In the genomic region with DNA sequence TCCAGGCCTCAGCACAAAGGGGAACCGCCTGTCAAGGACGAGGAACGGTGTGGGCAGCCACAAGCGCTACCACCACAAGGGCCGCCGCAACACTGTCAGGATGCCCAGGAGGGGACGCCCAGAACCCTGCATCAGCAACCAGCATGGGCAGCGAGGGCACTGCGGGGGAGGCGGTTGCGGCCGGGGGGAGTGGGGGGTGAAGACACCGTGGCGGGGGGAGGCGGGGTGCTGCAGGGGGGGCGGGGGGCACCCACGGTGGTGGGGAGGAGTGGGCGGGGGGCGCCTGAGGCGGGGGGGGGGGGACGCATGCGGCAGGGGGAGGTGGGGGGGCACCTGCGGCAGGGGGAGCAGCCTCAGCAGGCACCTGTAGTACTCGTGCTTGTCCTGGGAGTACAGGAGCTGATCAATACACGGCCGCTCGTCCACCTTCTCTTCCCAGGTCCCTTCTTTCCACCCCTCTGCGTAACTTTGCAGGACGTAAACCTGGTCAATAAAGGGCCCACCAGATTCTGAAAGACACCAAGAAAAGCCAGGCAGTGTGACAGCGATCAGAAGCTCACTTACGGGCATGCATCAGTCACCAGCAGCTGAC, we compare ENCODE assay signal across 31 cellular contexts. TPM values are rescaled to one million over a fixed set of nuclear protein-coding genes. Genes with fewer than 3 reads are reported as not detected.
A peak's percentile ranks its signal among the peaks of the same experiment; 100 is the strongest.
DNase-seq lines count a peak whose midpoint lies in the region; ATAC-seq and TF ChIP-seq lines count a peak whose summit lies in the region.
"Had no signal": no experiment of that assay in that cellular context is flagged by ENCODE, and none has a peak within 500 bp of the region (broad histone marks: within the 10 kb centered on the region; RNA-seq: fewer than 3 reads in every experiment).

No MANE protein-coding gene starts in this region.

- H3K4me2 ChIP-seq in neural progenitor cell (no peak overlapping the region), mammary epithelial cell (ENCODE audit: insufficient read depth, low read depth, low read length) (no peak overlapping the region)

- H3K4me1 ChIP-seq in neural progenitor cell (peaks cover 6% of the 10 kb centered on the region), tibial artery (peaks cover 0 to 19% (median 9%) of the 10 kb centered on the region in 4 donors), mammary epithelial cell (ENCODE audit: insufficient read depth, low read length) (peaks cover 5% of the 10 kb centered on the region)

- no peak overlapping the region for H3K27ac Mint-ChIP-seq in activated CD8-positive, alpha-beta memory T cell treated with anti-CD3 and anti-CD28 coated beads, Interleukin-2, amount 10 ng/mL, durations not matched to agents 7 days and 5 days
- no peak overlapping the region for H3K27ac Mint-ChIP-seq in neural progenitor cell
- H3K27ac Mint-ChIP-seq: activated naive CD8-positive, alpha-beta T cell; memory B cell; progenitor cell of endocrine pancreas had no signal

- H3K36me3 ChIP-seq in neural progenitor cell = peaks cover 5% of the 10 kb centered on the region
- H3K36me3 ChIP-seq in tibial artery = peaks cover 63 to 80% (median 80%) of the 10 kb centered on the region in 3 donors
- H3K36me3 ChIP-seq in mammary epithelial cell (ENCODE audit: insufficient read depth, low read length) = peaks cover 4% of the 10 kb centered on the region

- in situ Hi-C loops in mammary epithelial cell (cut with MboI; ENCODE audit: low sequenced_read_pairs in 2 of 2) = no loop called here

- peaks cover 9% of the 10 kb centered on the region for H3F3A ChIP-seq in neural progenitor cell (ENCODE audit: low read depth)

- no peak for TF ChIP-seq CTCF in coronary artery (IDR thresholded peaks at IDR 0.05)
- no peak for TF ChIP-seq CTCF in neural progenitor cell (IDR thresholded peaks at IDR 0.05)
- no peak for TF ChIP-seq CTCF in tibial artery (IDR thresholded peaks at IDR 0.05)
- no peak for TF ChIP-seq CTCF in mammary epithelial cell (conservative IDR thresholded peaks at IDR 0.05 in 1 of 2, IDR thresholded peaks at IDR 0.05 in 1 of 2; ENCODE audit: extremely low read depth in 1 of 2, insufficient read depth in 1 of 2, low read depth in 1 of 2, low read length in 2 of 2)

- no peaks in the 10 kb centered on the region for H3K27me3 ChIP-seq in neural progenitor cell
- no peaks in the 10 kb centered on the region for H3K27me3 ChIP-seq in tibial artery
- H3K27me3 ChIP-seq in mammary epithelial cell (ENCODE audit: insufficient read depth, low read length) = no peaks in the 10 kb centered on the region
- H3K27me3 ChIP-seq: right lobe of liver, transverse colon had no signal

- H3K79me2 ChIP-seq in neural progenitor cell (ENCODE audit: low read depth) = peaks cover 26% of the 10 kb centered on the region
- peaks cover 15% of the 10 kb centered on the region for H3K79me2 ChIP-seq in mammary epithelial cell (ENCODE audit: insufficient read depth, low read length)

- peak; percentile 40 for DNase-seq in activated CD8-positive, alpha-beta memory T cell treated with anti-CD3 and anti-CD28 coated beads for 24 hours
- no peak for DNase-seq in activated CD8-positive, alpha-beta memory T cell treated with anti-CD3 and anti-CD28 coated beads, Interleukin-2, amount 10 ng/mL, durations not matched to agents 7 days and 5 days
- DNase-seq in coronary artery (ENCODE audit: low spot score) (peak; percentile 52), neural progenitor cell (ENCODE audit: low spot score) (no peak), tibial artery (peak; percentile 8 to 52), mammary epithelial cell (no peak)
- DNase-seq: activated CD4-positive, alpha-beta T cell treated with anti-CD3 and anti-CD28 coated beads, Interleukin-2, amount 50 U/mL, for 48 hours; anterior cingulate cortex; COR-L47; effector CD8-positive, alpha-beta T cell; hippocampal formation; left cardiac atrium; NCI-H1092; NCI-H1694 treated with DMSO at 0.1 percent for 48 hours; NCI-H446; NCI-H82; RPMI8226; stimulated activated CD4-positive, alpha-beta T cell treated with anti-CD3 and anti-CD28 coated beads, Interleukin-4, amount 100 ng/mL, for 1 hour; T-helper 1 cell had no signal

- H3K9me3 ChIP-seq in neural progenitor cell (ENCODE audit: low read depth) (no peaks in the 10 kb centered on the region), tibial artery (no peaks in the 10 kb centered on the region), mammary epithelial cell (replicated peaks; ENCODE audit: insufficient read depth, low read length) (no peaks in the 10 kb centered on the region)
- H3K9me3 ChIP-seq: right lobe of liver, transverse colon had no signal

- peaks cover 11% of the 10 kb centered on the region for H3K4me1 Mint-ChIP-seq in activated CD8-positive, alpha-beta memory T cell treated with anti-CD3 and anti-CD28 coated beads, Interleukin-2, amount 10 ng/mL, durations not matched to agents 7 days and 5 days
- peaks cover 9% of the 10 kb centered on the region for H3K4me1 Mint-ChIP-seq in neural progenitor cell

- H4K20me1 ChIP-seq in neural progenitor cell (ENCODE audit: low read depth) = peaks cover 30% of the 10 kb centered on the region
- no peaks in the 10 kb centered on the region for H4K20me1 ChIP-seq in mammary epithelial cell (ENCODE audit: insufficient read depth, low read length)

- H3K9ac ChIP-seq in neural progenitor cell (no peak overlapping the region), mammary epithelial cell (ENCODE audit: insufficient read depth, low read length) (no peak overlapping the region)

- no peak for ATAC-seq in activated CD8-positive, alpha-beta memory T cell treated with anti-CD3 and anti-CD28 coated beads, Interleukin-2, amount 10 ng/mL, durations not matched to agents 7 days and 5 days
- ATAC-seq in GM21528 (IDR thresholded peaks at IDR 0.05; ENCODE audit: low FRiP score, unreplicated experiment) (no peak), HG03097 (IDR thresholded peaks at IDR 0.05; ENCODE audit: low FRiP score, unreplicated experiment) (no peak)
- ATAC-seq: left cardiac atrium, right lobe of liver had no signal

- no peaks in the 10 kb centered on the region for H3K27me3 Mint-ChIP-seq in activated CD8-positive, alpha-beta memory T cell treated with anti-CD3 and anti-CD28 coated beads, Interleukin-2, amount 10 ng/mL, durations not matched to agents 7 days and 5 days
- H3K27me3 Mint-ChIP-seq in neural progenitor cell (ENCODE audit: insufficient read depth, low read depth) = no peaks in the 10 kb centered on the region
- H3K27me3 Mint-ChIP-seq: activated naive CD8-positive, alpha-beta T cell; memory B cell; progenitor cell of endocrine pancreas had no signal

- H2AFZ ChIP-seq in neural progenitor cell (replicated peaks) (no peak overlapping the region), mammary epithelial cell (ENCODE audit: low read depth, low read length) (no peak overlapping the region)

- CTCF ChIA-PET in activated CD8-positive, alpha-beta memory T cell treated with anti-CD3 and anti-CD28 coated beads, Interleukin-2, amount 10 ng/mL, durations not matched to agents 7 days and 5 days (lab: Charles Lee) = interaction anchor here (0.7 kb wide), 1 partner anchor 12 kb away, joined by 3 read pairs; no protein-coding TSS in a partner anchor
- CTCF ChIA-PET in mammary epithelial cell (lab: Charles Lee; ENCODE audit: low non-redundant PET) = no interaction called here

- BruUV-seq in mammary epithelial cell (replicated peaks; lab: Mats Ljungman, UMichigan) = no TSS peak

- H3K4me3 ChIP-seq in coronary artery (no peak overlapping the region), neural progenitor cell (no peak overlapping the region), tibial artery (no peak overlapping the region), mammary epithelial cell (replicated peaks in 1 of 3; ENCODE audit: insufficient read depth in 1 of 3, low read depth in 2 of 3, low read length in 3 of 3) (no peak overlapping the region)
- H3K4me3 ChIP-seq: right lobe of liver, SK-N-MC, transverse colon had no signal

- peaks cover 9% of the 10 kb centered on the region for H3K36me3 Mint-ChIP-seq in activated CD8-positive, alpha-beta memory T cell treated with anti-CD3 and anti-CD28 coated beads, Interleukin-2, amount 10 ng/mL, durations not matched to agents 7 days and 5 days
- peaks cover 37% of the 10 kb centered on the region for H3K36me3 Mint-ChIP-seq in neural progenitor cell

- H3K9me3 Mint-ChIP-seq in activated CD8-positive, alpha-beta memory T cell treated with anti-CD3 and anti-CD28 coated beads, Interleukin-2, amount 10 ng/mL, durations not matched to agents 7 days and 5 days (ENCODE audit: low read depth) = no peaks in the 10 kb centered on the region
- no peaks in the 10 kb centered on the region for H3K9me3 Mint-ChIP-seq in neural progenitor cell
- H3K9me3 Mint-ChIP-seq: memory B cell, neural crest cell had no signal

- intact Hi-C loops in tibial artery (cut with DNase I; ENCODE audit: low total_unique reads) = loop anchor here (10.0 kb wide), 1 partner anchor 338 kb away; a partner anchor contains a TSS
- intact Hi-C loops in mammary epithelial cell (cut with micrococcal nuclease) = no loop called here

- dilution Hi-C loops in mammary epithelial cell (cut with HindIII; ENCODE audit: low sequenced_read_pairs) = no loop called here

- 96% methylated on average over 9 of the region's 31 CpGs for WGBS in mammary epithelial cell (ENCODE audit: low coverage, missing lambda C conversion rate)

- no peak overlapping the region for H3K4me3 Mint-ChIP-seq in activated CD8-positive, alpha-beta memory T cell treated with anti-CD3 and anti-CD28 coated beads, Interleukin-2, amount 10 ng/mL, durations not matched to agents 7 days and 5 days
- peak overlapping the region; percentile 48 for H3K4me3 Mint-ChIP-seq in neural progenitor cell
- H3K4me3 Mint-ChIP-seq: activated naive CD8-positive, alpha-beta T cell; memory B cell had no signal

- no peak overlapping the region for H3K27ac ChIP-seq in coronary artery
- H3K27ac ChIP-seq in neural progenitor cell = no peak overlapping the region
- no peak overlapping the region for H3K27ac ChIP-seq in tibial artery
- H3K27ac ChIP-seq in mammary epithelial cell (ENCODE audit: insufficient read depth, low read depth, low read length) = no peak overlapping the region
- H3K27ac ChIP-seq: 22Rv1, C4-2B, epithelial cell of prostate, right lobe of liver, SK-N-MC, transverse colon had no signal

RNA-seq across cellular contexts. Expression of a gene that starts 4.6 kb away (rescaled TPM):
- total RNA-seq in activated CD8-positive, alpha-beta memory T cell treated with anti-CD3 and anti-CD28 coated beads, Interleukin-2, amount 10 ng/mL, durations not matched to agents 7 days and 5 days = 10 to 100 TPM; 16.4 to 19.5 TPM
- total RNA-seq in neural progenitor cell (ENCODE audit: low replicate concordance) (28.5 and 42.7 TPM in 2 replicates), mammary epithelial cell (10 to 100 TPM; 19.3 to 25.0 TPM)
- polyA plus RNA-seq in mammary epithelial cell = 14.1 TPM
- polyA minus RNA-seq in mammary epithelial cell = 9.7 TPM

Comparison
In these comparisons a context has a peak if more than half of its experiments do, and no peak if none do; other contexts are left out.
1. DNase-seq: peak in activated CD8-positive, alpha-beta memory T cell treated with anti-CD3 and anti-CD28 coated beads for 24 hours (single experiment), coronary artery (single experiment) and tibial artery (2 of 2); none in activated CD8-positive, alpha-beta memory T cell treated with anti-CD3 and anti-CD28 coated beads, Interleukin-2, amount 10 ng/mL, durations not matched to agents 7 days and 5 days (single experiment), neural progenitor cell (single experiment) and mammary epithelial cell (single experiment).